In the genomic region with DNA sequence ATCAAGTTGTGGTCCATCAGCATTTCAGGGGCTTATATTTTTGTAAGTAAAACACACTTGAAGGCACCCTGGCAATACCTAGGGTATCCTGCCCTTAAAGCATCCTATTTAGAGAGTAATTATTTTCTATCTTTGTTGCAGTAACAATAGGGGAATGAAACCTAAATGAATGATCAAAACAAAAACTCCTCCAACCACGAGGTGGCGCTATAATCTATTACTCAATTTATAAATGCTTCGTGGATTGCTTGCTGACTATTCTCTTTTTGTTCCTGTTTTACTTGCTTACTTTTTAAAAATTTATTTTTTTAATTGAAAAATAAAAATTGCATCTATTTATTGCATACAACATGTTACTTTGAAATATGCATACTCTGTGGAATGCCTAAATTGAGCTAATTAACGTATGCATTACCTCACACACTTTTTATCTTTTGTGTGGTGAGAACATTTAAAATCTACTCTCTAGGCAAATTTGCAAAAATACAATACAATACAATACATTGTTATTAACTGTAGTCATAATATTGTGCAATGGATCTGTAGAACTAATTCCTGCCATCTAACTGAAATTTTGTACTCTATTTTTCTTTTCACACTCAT, we compare ENCODE assay signal across 8 cellular contexts.
A peak's percentile ranks its signal among the peaks of the same experiment; 100 is the strongest.
DNase-seq lines count a peak whose midpoint lies in the region; ATAC-seq, FAIRE-seq and TF ChIP-seq lines count a peak whose summit lies in the region.

No MANE protein-coding gene starts in this region.

- H3K4me3 ChIP-seq in neural progenitor cell = no peak overlapping the region

- H3K27ac ChIP-seq in neural progenitor cell = no peak overlapping the region

- H3K4me1 ChIP-seq in neural progenitor cell = peaks cover 18% of the 10 kb centered on the region

- H3K27me3 ChIP-seq in neural progenitor cell = no peaks in the 10 kb centered on the region

- no peak for FAIRE-seq in GM19239 (lab: Jason Lieb, UNC)

- H3K9me3 ChIP-seq in neural progenitor cell (ENCODE audit: low read depth) = no peaks in the 10 kb centered on the region

- H3F3A ChIP-seq in neural progenitor cell (ENCODE audit: low read depth) = no peaks in the 10 kb centered on the region

- H3K36me3 ChIP-seq in neural progenitor cell = no peaks in the 10 kb centered on the region

- H3K4me2 ChIP-seq in neural progenitor cell = no peak overlapping the region

- H3K4me3 Mint-ChIP-seq in chondrocyte (ENCODE audit: unreplicated experiment) (no peak overlapping the region), neural progenitor cell (no peak overlapping the region)

- TF ChIP-seq CTCF in chondrocyte (IDR thresholded peaks at IDR 0.05) (peak; percentile 93), neural progenitor cell (IDR thresholded peaks at IDR 0.05) (peak; percentile 79)

- no peak overlapping the region for H2AFZ ChIP-seq in neural progenitor cell (replicated peaks)

- no peaks in the 10 kb centered on the region for H4K20me1 ChIP-seq in neural progenitor cell (ENCODE audit: low read depth)

- H3K27me3 Mint-ChIP-seq in chondrocyte (ENCODE audit: low read depth) (no peaks in the 10 kb centered on the region), neural progenitor cell (ENCODE audit: insufficient read depth, low read depth) (peaks cover 2% of the 10 kb centered on the region)

- no peaks in the 10 kb centered on the region for H3K79me2 ChIP-seq in neural progenitor cell (ENCODE audit: low read depth)

- DNase-seq in CD1c-positive myeloid dendritic cell (ENCODE audit: extremely low spot score) (peak; percentile 51), NCI-H526 (lab: John Stamatoyannopoulos, UW) (peak; percentile 38 to 71), chondrocyte (ENCODE audit: low spot score) (no peak), neural progenitor cell (ENCODE audit: low spot score) (peak; percentile 66), GM19238 (ENCODE audit: insufficient read length, low spot score) (no peak), GM19239 (ENCODE audit: insufficient read length, low spot score) (no peak)

- ATAC-seq in GM18858 (IDR thresholded peaks at IDR 0.05; ENCODE audit: unreplicated experiment) = peak; percentile 52
- ATAC-seq in GM21717 (IDR thresholded peaks at IDR 0.05; ENCODE audit: unreplicated experiment) = no peak

- H3K36me3 Mint-ChIP-seq in chondrocyte (ENCODE audit: low read depth) (no peaks in the 10 kb centered on the region), neural progenitor cell (no peaks in the 10 kb centered on the region)

- H3K9me3 Mint-ChIP-seq in chondrocyte (ENCODE audit: low read depth) = no peaks in the 10 kb centered on the region
- no peaks in the 10 kb centered on the region for H3K9me3 Mint-ChIP-seq in neural progenitor cell

- H3K9ac ChIP-seq in neural progenitor cell = no peak overlapping the region

- no peak overlapping the region for H3K27ac Mint-ChIP-seq in chondrocyte (ENCODE audit: unreplicated experiment)
- no peak overlapping the region for H3K27ac Mint-ChIP-seq in neural progenitor cell

- peaks cover 6% of the 10 kb centered on the region for H3K4me1 Mint-ChIP-seq in chondrocyte (ENCODE audit: low read depth)
- H3K4me1 Mint-ChIP-seq in neural progenitor cell = peaks cover 14% of the 10 kb centered on the region

Comparison
In these comparisons a context has a peak if more than half of its experiments do, and no peak if none do; other contexts are left out.
1. DNase-seq: peak in CD1c-positive myeloid dendritic cell (single experiment), NCI-H526 (2 of 2) and neural progenitor cell (single experiment); none in chondrocyte (single experiment), GM19238 (single experiment) and GM19239 (single experiment).